20 cellular contexts compared by ENCODE assay signal in genomic region chr12:57719777-57720605, GRCh38. TPM values are rescaled to one million over a fixed set of nuclear protein-coding genes. Genes with fewer than 3 reads are reported as not detected.
DNase-seq lines count a peak whose midpoint lies in the region; ATAC-seq, FAIRE-seq and TF ChIP-seq lines count a peak whose summit lies in the region.
"Had no signal": no experiment of that assay in that cellular context is flagged by ENCODE, and none has a peak within 500 bp of the region (broad histone marks: within the 10 kb centered on the region; RNA-seq: fewer than 3 reads in every experiment).

No MANE protein-coding gene starts in this region.

- H3K9me3 Mint-ChIP-seq in activated T-cell treated with anti-CD3 and anti-CD28 coated beads, Interleukin-2, amount 50 U/mL, for 24 hours: no peaks in the 10 kb centered on the region
- H3K9me3 Mint-ChIP-seq in CD8-positive, alpha-beta memory T cell: no peaks in the 10 kb centered on the region

- no peak for DNase-seq in activated T-cell treated with anti-CD3 and anti-CD28 coated beads, Interleukin-2, amount 50 U/mL, for 24 hours
- no peak for DNase-seq in activated T-cell treated with anti-CD3 and anti-CD28 coated beads, Interleukin-2, amount 50 U/mL, for 1 hour
- no peak for DNase-seq in CD8-positive, alpha-beta memory T cell
- no peak for DNase-seq in T-helper 17 cell
- DNase-seq in osteoblast (ENCODE audit: insufficient read length, low spot score, missing footprints): peak; percentile 58
- no peak for DNase-seq in G401 (ENCODE audit: low spot score)
- DNase-seq in GM19239 (ENCODE audit: insufficient read length, low spot score): no peak
- no peak for DNase-seq in dermis blood vessel endothelial cell
- DNase-seq: Calu3, DMS79 treated with DMSO at 0.1 percent for 48 hours, GDM1, Karpas-422, MM.1S, NCI-H1105, NCI-H1694 treated with DMSO at 0.1 percent for 48 hours, NCI-H774 had no signal

- H4K20me1 ChIP-seq in osteoblast (ENCODE audit: insufficient read depth, low read length): no peaks in the 10 kb centered on the region

- TF ChIP-seq CTCF in osteoblast (IDR thresholded peaks at IDR 0.05; ENCODE audit: extremely low read depth, low read depth, low read length): no peak

- CTCF ChIA-PET in CD8-positive, alpha-beta memory T cell (lab: Charles Lee): interaction anchor here (1.0 to 2.2 kb wide), 3 partner anchors 21 to 261 kb away, joined by 3 to 8 read pairs (median 4); partner anchors contain the start of gene B4GALNT1

- H3K27ac Mint-ChIP-seq in activated T-cell treated with anti-CD3 and anti-CD28 coated beads, Interleukin-2, amount 50 U/mL, for 24 hours: peak overlapping the region; percentile 61
- peak overlapping the region in 5 of 8 donors; percentile 5 to 81 (median 70) for H3K27ac Mint-ChIP-seq in CD8-positive, alpha-beta memory T cell
- peak overlapping the region; percentile 72 for H3K27ac Mint-ChIP-seq in T-helper 17 cell

- H2AFZ ChIP-seq in osteoblast (ENCODE audit: low read length): no peak overlapping the region

- no peak for ATAC-seq in T-helper 17 cell
- ATAC-seq: A549, HepG2, Right ventricle myocardium inferior had no signal

- no peak overlapping the region for H3K4me3 ChIP-seq in CD8-positive, alpha-beta memory T cell (ENCODE audit: low read length)
- H3K4me3 ChIP-seq in osteoblast (ENCODE audit: insufficient read depth, low read length): no peak overlapping the region
- H3K4me3 ChIP-seq: A549 had no signal

- no peaks in the 10 kb centered on the region for H3K27me3 ChIP-seq in CD8-positive, alpha-beta memory T cell (ENCODE audit: insufficient read depth, low read length, poor library complexity, severe bottlenecking)
- peaks cover 5% of the 10 kb centered on the region for H3K27me3 ChIP-seq in osteoblast (ENCODE audit: insufficient read depth, low read length)

- H3K4me1 Mint-ChIP-seq in activated T-cell treated with anti-CD3 and anti-CD28 coated beads, Interleukin-2, amount 50 U/mL, for 24 hours (ENCODE audit: low read depth): peaks cover 3% of the 10 kb centered on the region
- peaks cover 5 to 26% (median 14%) of the 10 kb centered on the region in 3 donors for H3K4me1 Mint-ChIP-seq in CD8-positive, alpha-beta memory T cell
- peaks cover 30% of the 10 kb centered on the region for H3K4me1 Mint-ChIP-seq in T-helper 17 cell

- peaks cover 48% of the 10 kb centered on the region for H3K36me3 ChIP-seq in CD8-positive, alpha-beta memory T cell (ENCODE audit: insufficient read depth, low read length)
- H3K36me3 ChIP-seq in osteoblast (ENCODE audit: insufficient read depth, low read length): peaks cover 33% of the 10 kb centered on the region

- POLR2A ChIA-PET in CD8-positive, alpha-beta memory T cell (lab: Charles Lee): interaction anchor here (0.6 to 1.2 kb wide), 2 partner anchors 25 to 417 kb away, joined by 3 to 6 read pairs; partner anchors contain the start of gene TSPAN31

- no peaks in the 10 kb centered on the region for H3K79me2 ChIP-seq in osteoblast (ENCODE audit: insufficient read depth, low read length)

- peaks cover 72% of the 10 kb centered on the region for H3K36me3 Mint-ChIP-seq in activated T-cell treated with anti-CD3 and anti-CD28 coated beads, Interleukin-2, amount 50 U/mL, for 24 hours (ENCODE audit: low read depth)
- peaks cover 4 to 66% (median 17%) of the 10 kb centered on the region in 3 donors for H3K36me3 Mint-ChIP-seq in CD8-positive, alpha-beta memory T cell
- H3K36me3 Mint-ChIP-seq in T-helper 17 cell (ENCODE audit: low read depth): peaks cover 13% of the 10 kb centered on the region

- H3K4me1 ChIP-seq in CD8-positive, alpha-beta memory T cell (ENCODE audit: insufficient read depth, low read length): no peaks in the 10 kb centered on the region
- no peaks in the 10 kb centered on the region for H3K4me1 ChIP-seq in osteoblast (ENCODE audit: insufficient read depth, low read length)

- H3K27ac ChIP-seq in CD8-positive, alpha-beta memory T cell (ENCODE audit: low read depth, low read length): no peak overlapping the region
- no peak overlapping the region for H3K27ac ChIP-seq in osteoblast (ENCODE audit: low read depth, low read length)
- H3K27ac ChIP-seq: A549 had no signal

- no peak overlapping the region for H3K4me2 ChIP-seq in osteoblast (ENCODE audit: insufficient read depth, low read length)
- H3K4me2 ChIP-seq: A549 had no signal

- no peak for FAIRE-seq in GM19239 (lab: Jason Lieb, UNC)
- FAIRE-seq: A549, HepG2 had no signal

- no peaks in the 10 kb centered on the region for H3K9me3 ChIP-seq in CD8-positive, alpha-beta memory T cell (ENCODE audit: low read length)
- H3K9me3 ChIP-seq in T-helper 17 cell (ENCODE audit: control insufficient read depth, low read length, poor library complexity, severe bottlenecking) (no peaks in the 10 kb centered on the region), osteoblast (ENCODE audit: low read depth, low read length) (no peaks in the 10 kb centered on the region)
- H3K9me3 ChIP-seq: A549 had no signal

- in situ Hi-C loops in G401 (cut with HindIII; ENCODE audit: low sequenced_read_pairs): no loop called here

- no peaks in the 10 kb centered on the region for H3K27me3 Mint-ChIP-seq in activated T-cell treated with anti-CD3 and anti-CD28 coated beads, Interleukin-2, amount 50 U/mL, for 24 hours
- no peaks in the 10 kb centered on the region for H3K27me3 Mint-ChIP-seq in CD8-positive, alpha-beta memory T cell
- no peaks in the 10 kb centered on the region for H3K27me3 Mint-ChIP-seq in T-helper 17 cell

- H3K4me3 Mint-ChIP-seq in activated T-cell treated with anti-CD3 and anti-CD28 coated beads, Interleukin-2, amount 50 U/mL, for 24 hours: no peak overlapping the region
- H3K4me3 Mint-ChIP-seq in CD8-positive, alpha-beta memory T cell: no peak overlapping the region
- H3K4me3 Mint-ChIP-seq in T-helper 17 cell: no peak overlapping the region
- H3K4me3 Mint-ChIP-seq: CD14-positive monocyte had no signal

RNA-seq across cellular contexts. Expression of gene AGAP2, which starts 18.6 kb away (rescaled TPM):
- total RNA-seq in CD8-positive, alpha-beta memory T cell: 10 to 100 TPM; 29.9 to 31.7 TPM
- polyA plus RNA-seq in CD8-positive, alpha-beta memory T cell: 6.4 TPM
- 10 to 100 TPM; 46.5 to 57.6 TPM for total RNA-seq in T-helper 17 cell
- total RNA-seq in osteoblast: 0.29 and 0.72 TPM in 2 replicates
- 11.0 and 11.3 TPM in 2 replicates for total RNA-seq in G401 (2014; rRNA removed; shearing (Covaris generic))
- total RNA-seq in dermis blood vessel endothelial cell: under 0.01 and 0.19 TPM in 2 replicates

RNA-seq across cellular contexts. Expression of gene TSPAN31, which starts 24.8 kb away (rescaled TPM):
- 10 to 100 TPM; 12.0 to 13.0 TPM for total RNA-seq in CD8-positive, alpha-beta memory T cell
- polyA plus RNA-seq in CD8-positive, alpha-beta memory T cell: 46.9 TPM
- total RNA-seq in T-helper 17 cell (10 to 100 TPM in 1 of 2 donors, 1 to 10 TPM in 1; 9.6 to 11.8 TPM), osteoblast (37.4 and 41.6 TPM in 2 replicates), dermis blood vessel endothelial cell (29.7 and 72.0 TPM in 2 replicates)
- total RNA-seq in G401 (2014; rRNA removed; shearing (Covaris generic)): 30.5 and 46.9 TPM in 2 replicates

RNA-seq across cellular contexts. Expression of gene OS9, which starts 26.1 kb away (rescaled TPM):
- 100 to 1,000 TPM in 1 of 2 experiments, 10 to 100 TPM in 1; 96.8 to 103 TPM for total RNA-seq in CD8-positive, alpha-beta memory T cell
- polyA plus RNA-seq in CD8-positive, alpha-beta memory T cell: 86.9 TPM
- total RNA-seq in T-helper 17 cell: 100 to 1,000 TPM; 138 to 142 TPM
- 152 and 211 TPM in 2 replicates for total RNA-seq in osteoblast
- 106 and 134 TPM in 2 replicates for total RNA-seq in G401 (2014; rRNA removed; shearing (Covaris generic))
- 284 and 481 TPM in 2 replicates for total RNA-seq in dermis blood vessel endothelial cell

RNA-seq across cellular contexts. Expression of gene CDK4, which starts 32.1 kb away (rescaled TPM):
- total RNA-seq in CD8-positive, alpha-beta memory T cell: 100 to 1,000 TPM; 268 to 304 TPM
- polyA plus RNA-seq in CD8-positive, alpha-beta memory T cell: 76.0 TPM
- total RNA-seq in T-helper 17 cell: 10 to 100 TPM; 20.8 to 21.3 TPM
- 275 and 293 TPM in 2 replicates for total RNA-seq in osteoblast
- total RNA-seq in G401 (2014; rRNA removed; shearing (Covaris generic)): 721 and 790 TPM in 2 replicates
- total RNA-seq in dermis blood vessel endothelial cell: 147 and 154 TPM in 2 replicates

RNA-seq across cellular contexts. Expression of gene MARCHF9, which starts 34.9 kb away (rescaled TPM):
- 10 to 100 TPM; 26.3 to 27.2 TPM for total RNA-seq in CD8-positive, alpha-beta memory T cell
- polyA plus RNA-seq in CD8-positive, alpha-beta memory T cell: 5.7 TPM
- 10 to 100 TPM; 45.3 to 62.4 TPM for total RNA-seq in T-helper 17 cell
- total RNA-seq in osteoblast: 0.59 and 0.72 TPM in 2 replicates
- total RNA-seq in G401 (2014; rRNA removed; shearing (Covaris generic)): 7.2 and 14.2 TPM in 2 replicates
- total RNA-seq in dermis blood vessel endothelial cell: 3.4 and 4.1 TPM in 2 replicates
